Comparison of ENCODE assay signal across 19 cellular contexts in the genomic region with DNA sequence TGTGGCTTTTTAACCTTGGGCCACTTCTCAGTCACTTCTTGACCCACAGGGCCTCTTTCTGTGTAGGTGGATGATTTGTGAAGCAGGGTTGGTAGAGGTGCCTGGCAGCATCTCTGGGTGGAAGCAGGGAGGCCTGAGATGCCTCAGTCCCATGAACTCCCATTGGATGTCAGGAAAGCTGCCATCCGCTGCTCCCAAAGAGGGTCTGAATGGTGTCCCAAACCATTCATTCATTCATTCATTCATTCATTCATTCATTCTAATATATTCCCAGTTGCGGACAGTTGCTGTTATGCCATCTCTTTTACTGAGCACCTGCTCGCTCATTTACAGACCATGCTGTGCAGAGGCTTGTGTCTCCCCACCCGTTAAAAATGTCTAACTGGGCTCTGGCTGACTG.
"Had no signal": no experiment of that assay in that cellular context is flagged by ENCODE, and none has a peak within 500 bp of the region (broad histone marks: within the 10 kb centered on the region; RNA-seq: fewer than 3 reads in every experiment).

No MANE protein-coding gene starts in this region.

- ATAC-seq: heart right ventricle; mucosa of descending colon; natural killer cell; stimulated activated naive CD8-positive, alpha-beta T cell treated with anti-CD3 and anti-CD28 coated beads, Interleukin-15, Interleukin-2, amounts not matched to agents 100 U/mL and 50 U/mL, for 24 hours had no signal

- H3K9me3 Mint-ChIP-seq: natural killer cell had no signal

- H3K79me2 ChIP-seq: parathyroid adenoma had no signal

- H3K27ac ChIP-seq: parathyroid adenoma, prostate gland, right lobe of liver, suprapubic skin, thyroid gland, uterus had no signal

- H3K36me3 Mint-ChIP-seq: natural killer cell had no signal

- H3K4me3 Mint-ChIP-seq: natural killer cell had no signal

- H3K4me1 Mint-ChIP-seq: natural killer cell had no signal

- H3K9ac ChIP-seq: parathyroid adenoma had no signal

- FAIRE-seq: colon, islet of Langerhans had no signal

- H2AFZ ChIP-seq: parathyroid adenoma had no signal

- H3K4me1 ChIP-seq: prostate gland, right lobe of liver, suprapubic skin, thyroid gland, uterus had no signal

- H3K4me3 ChIP-seq: heart right ventricle, mucosa of descending colon, prostate gland, right lobe of liver, suprapubic skin, thyroid gland, upper lobe of left lung, uterus had no signal

- H3K9me3 ChIP-seq: heart right ventricle, mucosa of descending colon, prostate gland, right lobe of liver, suprapubic skin, thyroid gland, upper lobe of left lung, uterus had no signal

- DNase-seq: cerebellar nuclear complex; dermis blood vessel endothelial cell; foreskin melanocyte; heart right ventricle; hypothalamus; kidney glomerular epithelial cell; mammary epithelial cell; mucosa of descending colon; natural killer cell; right lobe of liver; stimulated activated naive CD8-positive, alpha-beta T cell treated with anti-CD3 and anti-CD28 coated beads, Interleukin-15, Interleukin-2, amounts not matched to agents 100 U/mL and 50 U/mL, for 24 hours; thyroid gland; upper lobe of left lung; uterus had no signal

- H3K27me3 ChIP-seq: right lobe of liver, suprapubic skin, thyroid gland, upper lobe of left lung, uterus had no signal

- H3K36me3 ChIP-seq: heart right ventricle, prostate gland, right lobe of liver, suprapubic skin, thyroid gland, uterus had no signal

- H3K27ac Mint-ChIP-seq: natural killer cell had no signal
